Comparison of ENCODE assay signal across 14 cellular contexts in genomic region chr9:130422546-130422945, GRCh38. TPM values are rescaled to one million over a fixed set of nuclear protein-coding genes. Genes with fewer than 3 reads are reported as not detected.
DNase-seq lines count a peak whose midpoint lies in the region; ATAC-seq, FAIRE-seq and TF ChIP-seq lines count a peak whose summit lies in the region.
"Had no signal": no experiment of that assay in that cellular context is flagged by ENCODE, and none has a peak within 500 bp of the region (broad histone marks: within the 10 kb centered on the region; RNA-seq: fewer than 3 reads in every experiment).

No MANE protein-coding gene starts in this region.

- FAIRE-seq in GM12878 (lab: Jason Lieb, UNC): no peak
- FAIRE-seq: A549, HTR-8/SVneo, RCC 7860 had no signal

- no peaks in the 10 kb centered on the region for H3K36me3 ChIP-seq in GM12878 (ENCODE audit: control insufficient read depth in 2 of 2, insufficient read depth in 2 of 2, low read length in 1 of 2)
- peaks cover 9% of the 10 kb centered on the region for H3K36me3 ChIP-seq in muscle layer of colon (ENCODE audit: insufficient read depth, low read length)
- H3K36me3 ChIP-seq in stomach smooth muscle (ENCODE audit: control insufficient read depth in 2 of 2, insufficient read depth in 2 of 2, low read length in 2 of 2): peaks cover 0 to 3% of the 10 kb centered on the region in 2 donors
- H3K36me3 ChIP-seq in prostate gland: no peaks in the 10 kb centered on the region

- no peak overlapping the region for H4K8ac ChIP-seq in H9 (replicated peaks; ENCODE audit: insufficient read length, low read depth, low read length)

- H3K14ac ChIP-seq in H9 (ENCODE audit: insufficient read depth, low read length): no peak overlapping the region; the same call in 1 of the 2 replicates

- CTCF ChIA-PET in GM12878 (lab: Yijun Ruan, JAX): no interaction called here

- H3K27me3 Mint-ChIP-seq in H9 (ENCODE audit: low read depth): peaks cover 9% of the 10 kb centered on the region

- SMC1A ChIA-PET in GM12878 (lab: Charles Lee; ENCODE audit: uncharacterized antibody, unreplicated experiment): interaction anchor here (0.8 to 1.2 kb wide), 2 partner anchors 13 to 44 kb away, joined by 3 read pairs; no protein-coding TSS in a partner anchor

- no peaks in the 10 kb centered on the region for H3K79me1 ChIP-seq in H9 (ENCODE audit: insufficient read depth, low read depth, low read length, poor library complexity, severe bottlenecking)

- peak; percentile 23 for DNase-seq in H9
- no peak for DNase-seq in GM12878 (ENCODE audit: low read depth, low spot score)
- DNase-seq in prostate gland (ENCODE audit: low spot score): no peak
- DNase-seq in NCI-H2196 treated with DMSO at 0.1 percent for 48 hours (lab: John Stamatoyannopoulos, UW; ENCODE audit: unreplicated experiment): no peak
- DNase-seq in activated CD4-positive, alpha-beta T cell treated with anti-CD3 and anti-CD28 coated beads for 48 hours: no peak
- DNase-seq: CD4-positive, CD25-positive, alpha-beta regulatory T cell had no signal

- peaks cover 9% of the 10 kb centered on the region for H3K4me1 ChIP-seq in H9 (ENCODE audit: insufficient read depth, low read length)
- no peaks in the 10 kb centered on the region; the same call in 1 of the 2 replicates for H3K4me1 ChIP-seq in GM12878 (ENCODE audit: control insufficient read depth, insufficient read depth, low read length)
- H3K4me1 ChIP-seq in muscle layer of colon (ENCODE audit: insufficient read depth, low read length): peaks cover 16% of the 10 kb centered on the region
- peaks cover 17% of the 10 kb centered on the region for H3K4me1 ChIP-seq in stomach smooth muscle (ENCODE audit: control insufficient read depth, insufficient read depth, low read length)
- H3K4me1 ChIP-seq in prostate gland (replicated peaks): no peaks in the 10 kb centered on the region

- no peaks in the 10 kb centered on the region for H3K27me3 ChIP-seq in H9 (ENCODE audit: insufficient read depth, low read length)
- H3K27me3 ChIP-seq in GM12878 (replicated peaks in 1 of 2; ENCODE audit: control insufficient read depth in 2 of 2, insufficient read depth in 2 of 2, low read length in 1 of 2): no peaks in the 10 kb centered on the region; a peak in 1 of 4 replicates
- no peaks in the 10 kb centered on the region for H3K27me3 ChIP-seq in muscle layer of colon (ENCODE audit: control insufficient read depth in 1 of 2, insufficient read depth in 2 of 2, low read length in 2 of 2)
- H3K27me3 ChIP-seq in stomach smooth muscle (ENCODE audit: control insufficient read depth in 1 of 2, insufficient read depth in 2 of 2, low read length in 2 of 2): no peaks in the 10 kb centered on the region
- H3K27me3 ChIP-seq in prostate gland (replicated peaks; ENCODE audit: insufficient read depth): no peaks in the 10 kb centered on the region

- peaks cover 8 to 13% (median 9%) of the 10 kb centered on the region in 3 experiments for H3K36me3 Mint-ChIP-seq in H9 (ENCODE audit: insufficient read depth in 1 of 3, low read depth in 3 of 3)
- H3K36me3 Mint-ChIP-seq: CD4-positive, CD25-positive, alpha-beta regulatory T cell; IgD-negative memory B cell had no signal

- H3K18ac ChIP-seq in H9 (ENCODE audit: insufficient read length, low read depth, low read length): no peak overlapping the region

- H3K4me2 ChIP-seq in H9 (ENCODE audit: insufficient read depth, insufficient read length, low read length): no peak overlapping the region
- H3K4me2 ChIP-seq in GM12878 (ENCODE audit: control insufficient read depth, insufficient read depth): no peak overlapping the region
- H3K4me2 ChIP-seq: A549 had no signal

- intact Hi-C loops in GM12878 (cut with micrococcal nuclease; ENCODE audit: unreplicated experiment): no loop called here
- intact Hi-C loops in prostate gland (cut with DNase I): no loop called here

- H3K4me1 Mint-ChIP-seq in H9: peaks cover 21 to 28% of the 10 kb centered on the region in 2 experiments
- H3K4me1 Mint-ChIP-seq: B cell; CD4-positive, CD25-positive, alpha-beta regulatory T cell had no signal

- no peak overlapping the region for H4K91ac ChIP-seq in H9 (ENCODE audit: insufficient read length, low read depth, low read length)

- ATAC-seq in GM12878: peak; percentile 27
- ATAC-seq: A549 had no signal

- no peak for TF ChIP-seq RAD21 in GM12878 (IDR thresholded peaks at IDR 0.05; ENCODE audit: insufficient read depth, low read depth, low read length)

- POLR2A ChIA-PET in GM12878 (lab: Charles Lee): no interaction called here

- no peak for TF ChIP-seq EP300 in GM12878 (IDR thresholded peaks at IDR 0.05; ENCODE audit: borderline replicate concordance in 1 of 2, control insufficient read depth in 1 of 2, low read depth in 2 of 2, low read length in 2 of 2)

- WGBS in H9 (ENCODE audit: extremely low coverage, insufficient read length, low lambda C conversion rate): no CpG with 5 or more reads among the region's 10 CpGs
- WGBS in GM12878 (ENCODE audit: insufficient coverage, insufficient replicate concordance, low lambda C conversion rate, missing lambda C conversion rate): 21% methylated on average over 10 of the region's 10 CpGs
- WGBS in prostate gland: 89% methylated on average over 10 of the region's 10 CpGs

- H3K4ac ChIP-seq in H9 (ENCODE audit: low read depth, low read length): no peak overlapping the region

- no peaks in the 10 kb centered on the region for H3K79me2 ChIP-seq in H9 (ENCODE audit: insufficient read depth, low read length)
- no peaks in the 10 kb centered on the region for H3K79me2 ChIP-seq in GM12878 (ENCODE audit: control insufficient read depth, insufficient read depth, low read length)

- in situ Hi-C loops in GM12878 (cut with MboI): no loop called here

- no TSS peak for BruUV-seq in GM12878 (replicated peaks; lab: Mats Ljungman, UMichigan)

- RAD21 ChIA-PET in GM12878 (lab: Charles Lee; ENCODE audit: unreplicated experiment): interaction anchor here (1.0 to 1.1 kb wide), 2 partner anchors 108 to 154 kb away, joined by 3 read pairs; no protein-coding TSS in a partner anchor

- peaks cover 5 to 6% of the 10 kb centered on the region in 2 experiments; a peak in 4 of 5 replicates for H3K9me3 Mint-ChIP-seq in H9
- H3K9me3 Mint-ChIP-seq: IgD-negative memory B cell had no signal

- H3K4me3 ChIP-seq in GM12878: no peak overlapping the region
- no peak overlapping the region for H3K4me3 ChIP-seq in muscle layer of colon (ENCODE audit: low read depth in 1 of 2, low read length in 2 of 2)
- no peak overlapping the region for H3K4me3 ChIP-seq in stomach smooth muscle (ENCODE audit: low read length in 2 of 2)
- H3K4me3 ChIP-seq in prostate gland: no peak overlapping the region
- H3K4me3 ChIP-seq: A549 had no signal

- no peak overlapping the region for H3T11ph ChIP-seq in H9 (ENCODE audit: low read length)

- no peak overlapping the region for H2BK120ac ChIP-seq in H9 (ENCODE audit: low read depth, low read length, poor library complexity, severe bottlenecking)

- no peak overlapping the region for H3K23ac ChIP-seq in H9 (ENCODE audit: insufficient read length, low read depth, low read length)

- H3K9me3 ChIP-seq in H9 (ENCODE audit: control insufficient read depth, low read depth, low read length) (no peaks in the 10 kb centered on the region), GM12878 (replicated peaks; ENCODE audit: control insufficient read depth, insufficient read depth, low read length) (no peaks in the 10 kb centered on the region), muscle layer of colon (ENCODE audit: low read length) (no peaks in the 10 kb centered on the region), stomach smooth muscle (ENCODE audit: control insufficient read depth in 2 of 2, low read length in 2 of 2) (no peaks in the 10 kb centered on the region), prostate gland (no peaks in the 10 kb centered on the region)
- H3K9me3 ChIP-seq: A549 had no signal

- no peak overlapping the region for H2BK12ac ChIP-seq in H9 (ENCODE audit: insufficient read length, low read depth, low read length)

- no peak overlapping the region for H3K9ac ChIP-seq in H9 (ENCODE audit: extremely low read depth, insufficient read length, low read length)
- no peak overlapping the region for H3K9ac ChIP-seq in GM12878 (ENCODE audit: control insufficient read depth, insufficient read depth, low read length)
- H3K9ac ChIP-seq in muscle layer of colon (ENCODE audit: low read length): no peak overlapping the region
- no peak overlapping the region for H3K9ac ChIP-seq in stomach smooth muscle (ENCODE audit: low read length in 2 of 2)

- TF ChIP-seq CTCF in H9 (conservative IDR thresholded peaks at IDR 0.05): no peak
- no peak for TF ChIP-seq CTCF in GM12878 (IDR thresholded peaks at IDR 0.05 in 2 of 3, conservative IDR thresholded peaks at IDR 0.05 in 1 of 3; ENCODE audit: control insufficient read depth in 2 of 3, extremely low read depth in 1 of 3, insufficient read depth in 1 of 3, low read depth in 3 of 3, low read length in 3 of 3)
- TF ChIP-seq CTCF in prostate gland (IDR thresholded peaks at IDR 0.05): no peak

- H3K27ac ChIP-seq in H9 (ENCODE audit: insufficient read length, low read depth, low read length) (no peak overlapping the region), GM12878 (ENCODE audit: control insufficient read depth, insufficient read depth) (no peak overlapping the region), muscle layer of colon (ENCODE audit: low read depth, low read length) (peak overlapping the region; percentile 30), stomach smooth muscle (ENCODE audit: low read length) (peak overlapping the region; percentile 62), prostate gland (no peak overlapping the region)
- H3K27ac ChIP-seq: A549 had no signal

- H2BK5ac ChIP-seq in H9 (ENCODE audit: insufficient read length, low read length): no peak overlapping the region

- no peak overlapping the region for H3K56ac ChIP-seq in H9 (ENCODE audit: insufficient read length, low read depth, low read length)

- no peak overlapping the region for H2BK15ac ChIP-seq in H9 (ENCODE audit: low read depth, low read length)

- no peak overlapping the region for H2AFZ ChIP-seq in H9 (ENCODE audit: low read length)
- no peak overlapping the region for H2AFZ ChIP-seq in GM12878 (ENCODE audit: control insufficient read depth, low read depth, low read length)

- no peak overlapping the region for H4K5ac ChIP-seq in H9 (ENCODE audit: insufficient read length, low read depth, low read length)

- no peaks in the 10 kb centered on the region for H3K23me2 ChIP-seq in H9 (ENCODE audit: insufficient read length, low read depth, low read length, poor library complexity, severe bottlenecking)

- no peak overlapping the region for H2AK5ac ChIP-seq in H9 (ENCODE audit: insufficient read length, low read length)

- H3K4me3 Mint-ChIP-seq in H9: no peak overlapping the region; a peak in 1 of 5 replicates
- H3K4me3 Mint-ChIP-seq: B cell; CD4-positive, CD25-positive, alpha-beta regulatory T cell; HFFc6; IgD-negative memory B cell had no signal

- peak overlapping the region in 2 of 3 experiments; percentile 61 to 79; a peak in 1 of 7 replicates for H3K27ac Mint-ChIP-seq in H9
- H3K27ac Mint-ChIP-seq: B cell, HFFc6, IgD-negative memory B cell had no signal

- H2BK20ac ChIP-seq in H9 (ENCODE audit: low read depth, low read length, poor library complexity, severe bottlenecking): no peak overlapping the region

- H4K20me1 ChIP-seq in H9 (ENCODE audit: control insufficient read depth, insufficient read depth, insufficient read length) (no peaks in the 10 kb centered on the region), GM12878 (ENCODE audit: control insufficient read depth, insufficient read depth) (no peaks in the 10 kb centered on the region)

- TF ChIP-seq POLR2A in GM12878 (IDR thresholded peaks at IDR 0.05; ENCODE audit: low read depth, low read length): no peak
- no peak for TF ChIP-seq POLR2A in prostate gland (IDR thresholded peaks at IDR 0.05)

RNA-seq across cellular contexts. Expression of gene ASS1, which starts 22.2 kb away (rescaled TPM):
- total RNA-seq in H9 (2021) (118 and 122 TPM in 2 replicates), GM12878 (2014; rRNA removed) (0.16 and 0.23 TPM in 2 replicates), GM12878 (2014; rRNA removed; fragmentation: Illumina TruSeq; extraction: Trizol) (0.27 TPM in 1 of 2 replicates, not detected in the other), GM12878 (2021) (0.28 and 0.58 TPM in 2 replicates), prostate gland (100 to 1,000 TPM in 1 of 2 donors, 10 to 100 TPM in 1; 59.4 to 228 TPM)
- not detected in 2 replicates for total RNA-seq in GM12878 (2013; cell fraction: nucleolus; rRNA removed)
- polyA plus RNA-seq in GM12878 (2011; ENCODE audit: low read depth): 0.52 TPM
- polyA plus RNA-seq in GM12878 (2011; rRNA removed) (4.2 and 6.1 TPM in 2 replicates), GM12878 (2014; fragmentation: Illumina TruSeq; extraction: Trizol) (0.10 TPM in 1 of 2 replicates, not detected in the other), GM12878 (2014; fragmentation: Nextera tagmentation; extraction: Ambion mirVana) (not detected), GM12878 (2014; rRNA removed) (0.28 TPM in 1 of 2 replicates, not detected in the other), GM12878 (2016; fragmentation: Nextera tagmentation; extraction: Ambion mirVana) (under 1 TPM in 1 of 2 experiments, not detected in 1; 0.31 TPM)
- 5.2 and 6.1 TPM in 2 replicates for polyA plus RNA-seq in GM12878 (2011; cell fraction: cytosol; rRNA removed)
- 2.2 and 3.8 TPM in 2 replicates for polyA plus RNA-seq in GM12878 (2011; cell fraction: nucleus; rRNA removed)
- polyA plus RNA-seq in GM12878 (2012): 0.89 and 2.0 TPM in 2 replicates
- 3.3 and 4.1 TPM in 2 replicates for polyA minus RNA-seq in GM12878 (2011; rRNA and poly(A)+ RNA removed)
- 18.6 and 21.8 TPM in 2 replicates for polyA minus RNA-seq in GM12878 (2011; cell fraction: cytosol; rRNA and poly(A)+ RNA removed)
- polyA minus RNA-seq in GM12878 (2011; cell fraction: nucleus; rRNA and poly(A)+ RNA removed): 2.5 and 7.8 TPM in 2 replicates
- total RNA-seq: CD4-positive, CD25-positive, alpha-beta regulatory T cell had no signal
- polyA plus RNA-seq: CD4-positive, CD25-positive, alpha-beta regulatory T cell; IgD-negative memory B cell had no signal

Comparison
In these comparisons a context has a peak if more than half of its experiments do, and no peak if none do; other contexts are left out.
1. H3K27ac ChIP-seq: peak in muscle layer of colon (single experiment) and stomach smooth muscle (single experiment); none in H9 (single experiment), GM12878 (single experiment) and prostate gland (0 of 2).
2. RNA of gene ASS1, which starts 22.2 kb away (total RNA-seq): 59.4 to 228 TPM in prostate gland and 118 to 122 TPM in H9; 0.16 to 0.58 TPM in GM12878; every median in the first group is over 10 times any median in the second.